Comparison of ENCODE assay signal across 13 cellular contexts in genomic region chr10:71064413-71065118, GRCh38.
DNase-seq lines count a peak whose midpoint lies in the region; ATAC-seq and TF ChIP-seq lines count a peak whose summit lies in the region.
"Had no signal": no experiment of that assay in that cellular context is flagged by ENCODE, and none has a peak within 500 bp of the region (broad histone marks: within the 10 kb centered on the region; RNA-seq: fewer than 3 reads in every experiment).

No MANE protein-coding gene starts in this region.

- no peak for ATAC-seq in GM21423 (IDR thresholded peaks at IDR 0.05; ENCODE audit: unreplicated experiment)
- ATAC-seq: activated T-cell treated with anti-CD3 and anti-CD28 coated beads, Interleukin-2, amount 50 U/mL, for 72 hours; body of pancreas had no signal

- H3K4me1 ChIP-seq in endodermal cell (ENCODE audit: control insufficient read depth, insufficient read depth, low read length) (peaks cover 4% of the 10 kb centered on the region), neural progenitor cell (peaks cover 50% of the 10 kb centered on the region)
- H3K4me1 ChIP-seq: body of pancreas had no signal

- no peaks in the 10 kb centered on the region for H3K79me2 ChIP-seq in neural progenitor cell (ENCODE audit: low read depth)

- WGBS in endodermal cell (ENCODE audit: insufficient coverage in 1 of 2, insufficient read length in 1 of 2), 2 experiments = 71 to 77% methylated on average over 12 to 13 of the region's 13 CpGs

- H3K4me3 Mint-ChIP-seq in endodermal cell (no peak overlapping the region), neural progenitor cell (no peak overlapping the region)
- H3K4me3 Mint-ChIP-seq in activated CD4-positive, alpha-beta T cell treated with anti-CD3 and anti-CD28 coated beads, Interleukin-2, amount 10 ng/mL, durations not matched to agents 24 days and 14 days = no peak overlapping the region
- H3K4me3 Mint-ChIP-seq: activated T-cell treated with anti-CD3 and anti-CD28 coated beads, Interleukin-2, amount 50 U/mL, for 72 hours had no signal

- H3K27ac ChIP-seq in endodermal cell (ENCODE audit: low read depth, low read length) (no peak overlapping the region), neural progenitor cell (no peak overlapping the region)
- H3K27ac ChIP-seq: body of pancreas had no signal

- intact Hi-C loops in activated CD4-positive, alpha-beta T cell treated with anti-CD3 and anti-CD28 coated beads, Interleukin-2, amount 10 ng/mL, durations not matched to agents 24 days and 14 days (cut with micrococcal nuclease) = no loop called here

- no peaks in the 10 kb centered on the region for H4K20me1 ChIP-seq in neural progenitor cell (ENCODE audit: low read depth)

- no peak for DNase-seq in GM10266 (ENCODE audit: extremely low spot score)
- DNase-seq in NB4 (ENCODE audit: low read depth) = peak; percentile 15
- no peak for DNase-seq in endodermal cell
- no peak for DNase-seq in neural progenitor cell (ENCODE audit: low spot score)
- DNase-seq in amniotic stem cell (lab: John Stamatoyannopoulos, UW) = no peak
- no peak for DNase-seq in 8988T
- no peak for DNase-seq in activated CD4-positive, alpha-beta T cell treated with anti-CD3 and anti-CD28 coated beads, Interleukin-2, amount 10 ng/mL, durations not matched to agents 24 days and 14 days
- DNase-seq: activated CD4-positive, CD25-positive, alpha-beta regulatory T cell; activated T-cell treated with anti-CD3 and anti-CD28 coated beads, Interleukin-2, amount 50 U/mL, for 72 hours; body of pancreas; NCI-H2227 treated with DMSO at 0.1 percent for 48 hours; SHP77 treated with DMSO at 0.1 percent for 48 hours had no signal

- H3K36me3 Mint-ChIP-seq in endodermal cell (ENCODE audit: low read depth) = no peaks in the 10 kb centered on the region
- no peaks in the 10 kb centered on the region for H3K36me3 Mint-ChIP-seq in neural progenitor cell
- no peaks in the 10 kb centered on the region for H3K36me3 Mint-ChIP-seq in activated CD4-positive, alpha-beta T cell treated with anti-CD3 and anti-CD28 coated beads, Interleukin-2, amount 10 ng/mL, durations not matched to agents 24 days and 14 days (ENCODE audit: low read depth)

- no peak overlapping the region for H3K4me3 ChIP-seq in NB4 (ENCODE audit: low read depth, low read length)
- no peak overlapping the region for H3K4me3 ChIP-seq in endodermal cell (ENCODE audit: low read length)
- H3K4me3 ChIP-seq in neural progenitor cell = no peak overlapping the region
- H3K4me3 ChIP-seq: body of pancreas had no signal

- H3K36me3 ChIP-seq in endodermal cell (ENCODE audit: control insufficient read depth, insufficient read depth, low read length) (no peaks in the 10 kb centered on the region), neural progenitor cell (no peaks in the 10 kb centered on the region)

- peak overlapping the region; percentile 44 for H3K27ac Mint-ChIP-seq in endodermal cell
- H3K27ac Mint-ChIP-seq in neural progenitor cell = peak overlapping the region; percentile 89
- no peak overlapping the region for H3K27ac Mint-ChIP-seq in activated CD4-positive, alpha-beta T cell treated with anti-CD3 and anti-CD28 coated beads, Interleukin-2, amount 10 ng/mL, durations not matched to agents 24 days and 14 days
- H3K27ac Mint-ChIP-seq: activated T-cell treated with anti-CD3 and anti-CD28 coated beads, Interleukin-2, amount 50 U/mL, for 72 hours had no signal

- H3K9ac ChIP-seq in endodermal cell (ENCODE audit: extremely low read depth, low read length, poor library complexity, severe bottlenecking) = no peak overlapping the region
- no peak overlapping the region for H3K9ac ChIP-seq in neural progenitor cell

- H3K9me3 ChIP-seq in endodermal cell (ENCODE audit: control insufficient read depth, low read length) (no peaks in the 10 kb centered on the region), neural progenitor cell (ENCODE audit: low read depth) (no peaks in the 10 kb centered on the region)
- H3K9me3 ChIP-seq: body of pancreas had no signal

- H2AFZ ChIP-seq in neural progenitor cell (replicated peaks) = no peak overlapping the region

- H3K27me3 ChIP-seq in endodermal cell (ENCODE audit: control insufficient read depth, insufficient read depth, low read length, poor library complexity, severe bottlenecking) = no peaks in the 10 kb centered on the region
- no peaks in the 10 kb centered on the region for H3K27me3 ChIP-seq in neural progenitor cell
- H3K27me3 ChIP-seq: body of pancreas had no signal

- TF ChIP-seq CTCF in GM10266 (IDR thresholded peaks at IDR 0.05; ENCODE audit: control insufficient read depth, insufficient read depth, low read depth, missing control alignments) (peak; percentile 12), NB4 (IDR thresholded peaks at IDR 0.05; ENCODE audit: low read depth, low read length) (peak; percentile 25), endodermal cell (conservative IDR thresholded peaks at IDR 0.05) (peak; percentile 71), neural progenitor cell (IDR thresholded peaks at IDR 0.05) (peak; percentile 38)

- TF ChIP-seq POLR2A in NB4 (IDR thresholded peaks at IDR 0.05; ENCODE audit: extremely low read depth, insufficient read length) = no peak

- peaks cover 19% of the 10 kb centered on the region for H3F3A ChIP-seq in neural progenitor cell (ENCODE audit: low read depth)

- peaks cover 27% of the 10 kb centered on the region for H3K4me1 Mint-ChIP-seq in endodermal cell
- peaks cover 45% of the 10 kb centered on the region for H3K4me1 Mint-ChIP-seq in neural progenitor cell
- H3K4me1 Mint-ChIP-seq in activated CD4-positive, alpha-beta T cell treated with anti-CD3 and anti-CD28 coated beads, Interleukin-2, amount 10 ng/mL, durations not matched to agents 24 days and 14 days = no peaks in the 10 kb centered on the region

- H3K4me2 ChIP-seq in neural progenitor cell = no peak overlapping the region

- H3K9me3 Mint-ChIP-seq in endodermal cell (no peaks in the 10 kb centered on the region), neural progenitor cell (no peaks in the 10 kb centered on the region)
- H3K9me3 Mint-ChIP-seq in activated CD4-positive, alpha-beta T cell treated with anti-CD3 and anti-CD28 coated beads, Interleukin-2, amount 10 ng/mL, durations not matched to agents 24 days and 14 days = no peaks in the 10 kb centered on the region
- H3K9me3 Mint-ChIP-seq: activated T-cell treated with anti-CD3 and anti-CD28 coated beads, Interleukin-2, amount 50 U/mL, for 72 hours had no signal

- H3K27me3 Mint-ChIP-seq in endodermal cell (ENCODE audit: insufficient read depth) (no peaks in the 10 kb centered on the region), neural progenitor cell (ENCODE audit: insufficient read depth, low read depth) (peaks cover 3% of the 10 kb centered on the region)
- H3K27me3 Mint-ChIP-seq in activated CD4-positive, alpha-beta T cell treated with anti-CD3 and anti-CD28 coated beads, Interleukin-2, amount 10 ng/mL, durations not matched to agents 24 days and 14 days = no peaks in the 10 kb centered on the region

Comparison
In these comparisons a context has a peak if more than half of its experiments do, and no peak if none do; other contexts are left out.
1. CTCF ChIP-seq: peak in every context shown above with its lines; median percentile 71 in endodermal cell; 38 in neural progenitor cell; 25 in NB4; 12 in GM10266.